In genomic region chr2:1047485-1047884, GRCh38 we compare ENCODE assay signal across 16 cellular contexts.
DNase-seq lines count a peak whose midpoint lies in the region; ATAC-seq, FAIRE-seq and TF ChIP-seq lines count a peak whose summit lies in the region.
"Had no signal": no experiment of that assay in that cellular context is flagged by ENCODE, and none has a peak within 500 bp of the region (broad histone marks: within the 10 kb centered on the region; RNA-seq: fewer than 3 reads in every experiment).

No MANE protein-coding gene starts in this region.

- no peak overlapping the region for H3K4me2 ChIP-seq in DOHH2 (ENCODE audit: low read length)
- H3K4me2 ChIP-seq in K562 (ENCODE audit: insufficient read depth, low read length), result no peak overlapping the region

- no peak overlapping the region for H2AFZ ChIP-seq in K562 (ENCODE audit: low read depth, low read length)

- no peaks in the 10 kb centered on the region for H3K4me1 Mint-ChIP-seq in natural killer cell

- no peaks in the 10 kb centered on the region for H3K36me3 ChIP-seq in DOHH2 (ENCODE audit: control insufficient read depth, low read length)
- no peaks in the 10 kb centered on the region for H3K36me3 ChIP-seq in K562 (ENCODE audit: control insufficient read depth, insufficient read depth, low read length)
- H3K36me3 ChIP-seq in mucosa of descending colon (ENCODE audit: low read depth), result no peaks in the 10 kb centered on the region
- H3K36me3 ChIP-seq: thoracic aorta had no signal

- no peak overlapping the region for H3K9ac ChIP-seq in K562 (ENCODE audit: insufficient read depth in 1 of 2, low read depth in 2 of 2, low read length in 2 of 2)

- DNase-seq in Kasumi-1 (lab: John Stamatoyannopoulos, UW) (peak; percentile 2 to 16), K562 (ENCODE audit: extremely low read depth in 1 of 4, low spot score in 3 of 4) (no peak), myocyte (ENCODE audit: low read depth) (peak; percentile 28), NCI-H446 (lab: John Stamatoyannopoulos, UW) (no peak), mucosa of descending colon (no peak), natural killer cell (no peak)
- DNase-seq: activated naive CD8-positive, alpha-beta T cell treated with anti-CD3 and anti-CD28 coated beads for 36 hours; left cardiac atrium; NCI-H2081; nephron progenitor cell had no signal

- no peaks in the 10 kb centered on the region for H3K4me1 ChIP-seq in DOHH2 (ENCODE audit: control insufficient read depth, low read length)
- H3K4me1 ChIP-seq in K562 (replicated peaks in 1 of 2; ENCODE audit: control insufficient read depth in 2 of 2, insufficient read depth in 2 of 2, low read length in 2 of 2), result no peaks in the 10 kb centered on the region
- H3K4me1 ChIP-seq in mucosa of descending colon (ENCODE audit: low read depth), result no peaks in the 10 kb centered on the region

- ATAC-seq in K562, result no peak
- no peak for ATAC-seq in HG02884 (IDR thresholded peaks at IDR 0.05; ENCODE audit: unreplicated experiment)
- ATAC-seq in mucosa of descending colon, result no peak
- ATAC-seq in natural killer cell, result no peak

- in situ Hi-C loops in K562 (cut with MboI), result no loop called here

- H3K9me1 ChIP-seq in K562 (ENCODE audit: control insufficient read depth, insufficient read depth, low read length), result no peaks in the 10 kb centered on the region

- no peak for TF ChIP-seq EP300 in K562 (IDR thresholded peaks at IDR 0.05; ENCODE audit: low read length)

- BruUV-seq in K562 (replicated peaks; lab: Mats Ljungman, UMichigan), result no TSS peak

- H3K9me3 ChIP-seq in DOHH2 (ENCODE audit: control insufficient read depth, insufficient read depth, low read length) (no peaks in the 10 kb centered on the region), K562 (replicated peaks; ENCODE audit: control insufficient read depth, insufficient read depth, low read depth, low read length) (no peaks in the 10 kb centered on the region), mucosa of descending colon (no peaks in the 10 kb centered on the region)
- H3K9me3 ChIP-seq: thoracic aorta had no signal

- H3K27me3 ChIP-seq in DOHH2 (ENCODE audit: control insufficient read depth, low read length), result no peaks in the 10 kb centered on the region
- H3K27me3 ChIP-seq in K562 (ENCODE audit: control insufficient read depth in 2 of 2, insufficient read depth in 2 of 2, low read length in 2 of 2), result no peaks in the 10 kb centered on the region

- TF ChIP-seq RAD21 in K562 (CRISPR knock-in tag; conservative IDR thresholded peaks at IDR 0.05 in 1 of 2, IDR thresholded peaks at IDR 0.05 in 1 of 2), result no peak

- no peak for FAIRE-seq in K562 (lab: Jason Lieb, UNC)
- FAIRE-seq: colon, D721Med, frontal cortex had no signal

- no peaks in the 10 kb centered on the region for H3F3A ChIP-seq in DOHH2 (ENCODE audit: control insufficient read depth, insufficient read depth)

- peaks cover 7% of the 10 kb centered on the region for H3K36me3 Mint-ChIP-seq in natural killer cell

- H3K9me2 ChIP-seq in DOHH2 (replicated peaks; ENCODE audit: control insufficient read depth, low read length), result no peaks in the 10 kb centered on the region

- TF ChIP-seq CTCF in DOHH2 (IDR thresholded peaks at IDR 0.05; ENCODE audit: low read depth, low read length, poor library complexity, severe bottlenecking) (peak; percentile 42), K562 (IDR thresholded peaks at IDR 0.05 in 2 of 3, conservative IDR thresholded peaks at IDR 0.05 in 1 of 3; ENCODE audit: insufficient read depth in 2 of 3, low read depth in 1 of 3, low read length in 3 of 3) (0 out of 6 replicates have a peak, but pooled peaks of 2 of the 3 experiments have one; percentile 6 to 13), mucosa of descending colon (IDR thresholded peaks at IDR 0.05) (no peak), natural killer cell (IDR thresholded peaks at IDR 0.05) (no peak)

- no CpG with 5 or more reads among the region's 1 CpG for WGBS in K562 (ENCODE audit: insufficient coverage, low coverage, missing lambda C conversion rate)

- intact Hi-C loops in K562 (cut with micrococcal nuclease), result no loop called here
- intact Hi-C loops in mucosa of descending colon (cut with DNase I, micrococcal nuclease), result no loop called here
- intact Hi-C loops in natural killer cell (cut with micrococcal nuclease), result no loop called here

- H3K9me3 Mint-ChIP-seq in natural killer cell, result peaks cover 0 to 3% of the 10 kb centered on the region in 2 donors

- no peak for TF ChIP-seq POLR2A in K562 (conservative IDR thresholded peaks at IDR 0.05)

- POLR2A ChIA-PET in K562 (lab: Yijun Ruan, JAX), result no interaction called here

- H3K4me3 Mint-ChIP-seq in natural killer cell, result no peak overlapping the region
- H3K4me3 Mint-ChIP-seq: activated naive CD8-positive, alpha-beta T cell treated with anti-CD3 and anti-CD28 coated beads for 36 hours; nephron progenitor cell had no signal

- H3K79me2 ChIP-seq in DOHH2 (ENCODE audit: control insufficient read depth, low read length) (no peaks in the 10 kb centered on the region), K562 (ENCODE audit: control insufficient read depth, insufficient read depth, low read length) (no peaks in the 10 kb centered on the region)

- H3K4me3 ChIP-seq in DOHH2 (ENCODE audit: low read length), result no peak overlapping the region
- no peak overlapping the region for H3K4me3 ChIP-seq in K562
- H3K4me3 ChIP-seq in mucosa of descending colon, result no peak overlapping the region
- H3K4me3 ChIP-seq: thoracic aorta had no signal

- CTCF ChIA-PET in K562 (lab: Yijun Ruan, JAX; ENCODE audit: low intra/inter-chr PET ratio), result no interaction called here

- H3K27ac Mint-ChIP-seq in natural killer cell, result no peak overlapping the region
- H3K27ac Mint-ChIP-seq: activated naive CD8-positive, alpha-beta T cell treated with anti-CD3 and anti-CD28 coated beads for 36 hours; nephron progenitor cell had no signal

- H4K20me1 ChIP-seq in DOHH2 (ENCODE audit: control insufficient read depth, insufficient read depth, low read depth, low read length) (no peaks in the 10 kb centered on the region), K562 (replicated peaks; ENCODE audit: control insufficient read depth, insufficient read depth, low read length) (no peaks in the 10 kb centered on the region)

- H3K27ac ChIP-seq in DOHH2 (ENCODE audit: low read depth, low read length), result no peak overlapping the region
- no peak overlapping the region for H3K27ac ChIP-seq in K562 (ENCODE audit: extremely low read depth, low read depth, low read length)
- H3K27ac ChIP-seq: thoracic aorta had no signal

- peaks cover 35 to 48% of the 10 kb centered on the region in 2 donors for H3K27me3 Mint-ChIP-seq in natural killer cell (ENCODE audit: low read depth in 2 of 2)
- H3K27me3 Mint-ChIP-seq: activated naive CD8-positive, alpha-beta T cell treated with anti-CD3 and anti-CD28 coated beads for 36 hours had no signal

TF ChIP-seq in K562, 482 proteins besides CTCF, POLR2A, EP300 and RAD21 (continues in another document):
- TF ChIP-seq RBFOX2 (IDR thresholded peaks at IDR 0.05; ENCODE audit: low read depth, low read length) (no peak), YY1 (IDR thresholded peaks at IDR 0.05; ENCODE audit: borderline replicate concordance in 1 of 3, control insufficient read depth in 1 of 3, extremely low read depth in 1 of 3, insufficient read depth in 3 of 3, insufficient read length in 1 of 3, insufficient replicate concordance in 2 of 3, low read depth in 1 of 3, low read length in 2 of 3) (no peak), GTF2A2 (tag; IDR thresholded peaks at IDR 0.05) (no peak), ELK3 (CRISPR knock-in tag; IDR thresholded peaks at IDR 0.05) (no peak), ELF2 (CRISPR knock-in tag; IDR thresholded peaks at IDR 0.05) (no peak), KLF10 (CRISPR knock-in tag; IDR thresholded peaks at IDR 0.05) (no peak), NEUROD1 (IDR thresholded peaks at IDR 0.05; ENCODE audit: borderline replicate concordance, low read depth, low read length, partially characterized antibody) (no peak), ZNF12 (CRISPR knock-in tag; IDR thresholded peaks at IDR 0.05) (no peak), FOXJ3 (CRISPR knock-in tag; IDR thresholded peaks at IDR 0.05) (no peak), ARHGAP35 (IDR thresholded peaks at IDR 0.05; ENCODE audit: partially characterized antibody) (no peak), NFATC3 (IDR thresholded peaks at IDR 0.05) (no peak), ZNF707 (CRISPR knock-in tag; conservative IDR thresholded peaks at IDR 0.05) (no peak)
- TF ChIP-seq, protein P1, sequence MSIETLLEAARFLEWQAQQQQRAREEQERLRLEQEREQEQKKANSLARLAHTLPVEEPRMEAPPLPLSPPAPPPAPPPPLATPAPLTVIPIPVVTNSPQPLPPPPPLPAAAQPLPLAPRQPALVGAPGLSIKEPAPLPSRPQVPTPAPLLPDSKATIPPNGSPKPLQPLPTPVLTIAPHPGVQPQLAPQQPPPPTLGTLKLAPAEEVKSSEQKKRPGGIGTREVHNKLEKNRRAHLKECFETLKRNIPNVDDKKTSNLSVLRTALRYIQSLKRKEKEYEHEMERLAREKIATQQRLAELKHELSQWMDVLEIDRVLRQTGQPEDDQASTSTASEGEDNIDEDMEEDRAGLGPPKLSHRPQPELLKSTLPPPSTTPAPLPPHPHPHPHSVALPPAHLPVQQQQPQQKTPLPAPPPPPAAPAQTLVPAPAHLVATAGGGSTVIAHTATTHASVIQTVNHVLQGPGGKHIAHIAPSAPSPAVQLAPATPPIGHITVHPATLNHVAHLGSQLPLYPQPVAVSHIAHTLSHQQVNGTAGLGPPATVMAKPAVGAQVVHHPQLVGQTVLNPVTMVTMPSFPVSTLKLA (conservative IDR thresholded peaks at IDR 0.05), result no peak
- TF ChIP-seq, protein P2, sequence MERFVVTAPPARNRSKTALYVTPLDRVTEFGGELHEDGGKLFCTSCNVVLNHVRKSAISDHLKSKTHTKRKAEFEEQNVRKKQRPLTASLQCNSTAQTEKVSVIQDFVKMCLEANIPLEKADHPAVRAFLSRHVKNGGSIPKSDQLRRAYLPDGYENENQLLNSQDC (CRISPR knock-in tag; IDR thresholded peaks at IDR 0.05), result no peak

Comparison
In these comparisons a context has a peak if more than half of its experiments do, and no peak if none do; other contexts are left out.
1. CTCF ChIP-seq: peak in DOHH2 (single experiment) and K562 (2 of 3); none in mucosa of descending colon (single experiment) and natural killer cell (single experiment).
2. DNase-seq: peak in Kasumi-1 (2 of 2) and myocyte (single experiment); none in K562 (0 of 4), NCI-H446 (0 of 2), mucosa of descending colon (0 of 3) and natural killer cell (single experiment).